11 cellular contexts compared by ENCODE assay signal in genomic region chr10:103765168-103765567, GRCh38.
DNase-seq lines count a peak whose midpoint lies in the region; ATAC-seq and TF ChIP-seq lines count a peak whose summit lies in the region.
"Had no signal": no experiment of that assay in that cellular context is flagged by ENCODE, and none has a peak within 500 bp of the region (broad histone marks: within the 10 kb centered on the region; RNA-seq: fewer than 3 reads in every experiment).

No MANE protein-coding gene starts in this region.

- ATAC-seq in esophagus mucosa = no peak

- H3K36me3 Mint-ChIP-seq in HFFc6 (ENCODE audit: low read depth) = peaks cover 10% of the 10 kb centered on the region; the same call in 1 of the 2 replicates
- peaks cover 4% of the 10 kb centered on the region for H3K36me3 Mint-ChIP-seq in activated CD4-positive, alpha-beta memory T cell treated with anti-CD3 and anti-CD28 coated beads, Interleukin-2, amount 10 ng/mL, durations not matched to agents 7 days and 5 days (ENCODE audit: low read depth)

- H3K9me3 Mint-ChIP-seq in HFFc6 = no peaks in the 10 kb centered on the region
- H3K9me3 Mint-ChIP-seq in activated CD4-positive, alpha-beta memory T cell treated with anti-CD3 and anti-CD28 coated beads, Interleukin-2, amount 10 ng/mL, durations not matched to agents 7 days and 5 days = no peaks in the 10 kb centered on the region
- H3K9me3 Mint-ChIP-seq: T-helper 1 cell treated with Interleukin-12 subunit alpha and Interleukin-12 subunit beta and Interleukin-4 antibody, amounts not matched to agents 30 μg/mL and 1 μg/mL, for 36 hours had no signal

- DNase-seq in AG20443 (ENCODE audit: low spot score) = peak; percentile 40
- DNase-seq in HFFc6 = peak; percentile 78
- peak; percentile 34 for DNase-seq in activated CD4-positive, alpha-beta memory T cell treated with anti-CD3 and anti-CD28 coated beads, Interleukin-2, amount 10 ng/mL, durations not matched to agents 7 days and 5 days
- DNase-seq in islet precursor cell = peak; percentile 75
- no peak for DNase-seq in GOT3 (lab: John Stamatoyannopoulos, UW)
- no peak for DNase-seq in DMS53 (lab: John Stamatoyannopoulos, UW)
- DNase-seq in NCI-H1930 (lab: John Stamatoyannopoulos, UW) = no peak
- DNase-seq: Calu3, left colon had no signal

- H3K27ac Mint-ChIP-seq in HFFc6 = peak overlapping the region; percentile 91
- H3K27ac Mint-ChIP-seq in activated CD4-positive, alpha-beta memory T cell treated with anti-CD3 and anti-CD28 coated beads, Interleukin-2, amount 10 ng/mL, durations not matched to agents 7 days and 5 days = peak overlapping the region; percentile 77
- H3K27ac Mint-ChIP-seq: T-helper 1 cell treated with Interleukin-12 subunit alpha and Interleukin-12 subunit beta and Interleukin-4 antibody, amounts not matched to agents 30 μg/mL and 1 μg/mL, for 36 hours had no signal

- POLR2A ChIA-PET in activated CD4-positive, alpha-beta memory T cell treated with anti-CD3 and anti-CD28 coated beads, Interleukin-2, amount 10 ng/mL, durations not matched to agents 7 days and 5 days (lab: Charles Lee) = interaction anchor here (0.8 to 4.7 kb wide), 10 partner anchors 7 to 357 kb away, joined by 3 to 81 read pairs (median 7); partner anchors contain the start of genes SFR1 and SH3PXD2A

- 0 out of 2 replicates have a peak, but pooled peaks cover 3% of the 10 kb centered on the region for H3K27me3 Mint-ChIP-seq in HFFc6 (ENCODE audit: insufficient read depth)
- H3K27me3 Mint-ChIP-seq in activated CD4-positive, alpha-beta memory T cell treated with anti-CD3 and anti-CD28 coated beads, Interleukin-2, amount 10 ng/mL, durations not matched to agents 7 days and 5 days = peaks cover 3% of the 10 kb centered on the region

- H3K4me3 Mint-ChIP-seq in HFFc6 = no peak overlapping the region
- H3K4me3 Mint-ChIP-seq in activated CD4-positive, alpha-beta memory T cell treated with anti-CD3 and anti-CD28 coated beads, Interleukin-2, amount 10 ng/mL, durations not matched to agents 7 days and 5 days = peak overlapping the region; percentile 4
- H3K4me3 Mint-ChIP-seq: T-helper 1 cell treated with Interleukin-12 subunit alpha and Interleukin-12 subunit beta and Interleukin-4 antibody, amounts not matched to agents 30 μg/mL and 1 μg/mL, for 36 hours had no signal

- CTCF ChIA-PET in activated CD4-positive, alpha-beta memory T cell treated with anti-CD3 and anti-CD28 coated beads, Interleukin-2, amount 10 ng/mL, durations not matched to agents 7 days and 5 days (lab: Charles Lee) = interaction anchor here (0.9 to 5.1 kb wide), 7 partner anchors 8 to 83 kb away, joined by 4 to 67 read pairs (median 8); no protein-coding TSS in a partner anchor

- peaks cover 82% of the 10 kb centered on the region for H3K4me1 Mint-ChIP-seq in HFFc6 (ENCODE audit: low read depth)
- peaks cover 72% of the 10 kb centered on the region for H3K4me1 Mint-ChIP-seq in activated CD4-positive, alpha-beta memory T cell treated with anti-CD3 and anti-CD28 coated beads, Interleukin-2, amount 10 ng/mL, durations not matched to agents 7 days and 5 days

- no peak for TF ChIP-seq CTCF in HFFc6 (IDR thresholded peaks at IDR 0.05)

Comparison
In these comparisons a context has a peak if more than half of its experiments do, and no peak if none do; other contexts are left out.
1. DNase-seq: peak in AG20443 (single experiment), HFFc6 (single experiment), activated CD4-positive, alpha-beta memory T cell treated with anti-CD3 and anti-CD28 coated beads, Interleukin-2, amount 10 ng/mL, durations not matched to agents 7 days and 5 days (single experiment) and islet precursor cell (single experiment); none in GOT3 (single experiment), DMS53 (single experiment) and NCI-H1930 (0 of 2).